Comparison of ENCODE assay signal across 20 cellular contexts in genomic region chr12:113059071-113059595, GRCh38. TPM values are rescaled to one million over a fixed set of nuclear protein-coding genes. Genes with fewer than 3 reads are reported as not detected.
DNase-seq lines count a peak whose midpoint lies in the region; ATAC-seq, FAIRE-seq and TF ChIP-seq lines count a peak whose summit lies in the region.
"Had no signal": no experiment of that assay in that cellular context is flagged by ENCODE, and none has a peak within 500 bp of the region (broad histone marks: within the 10 kb centered on the region; RNA-seq: fewer than 3 reads in every experiment).

No MANE protein-coding gene starts in this region.

- H3K27ac ChIP-seq in HepG2 (ENCODE audit: extremely low read length, insufficient read depth, low read length) (no peak overlapping the region), right lobe of liver (no peak overlapping the region), stomach (no peak overlapping the region)
- H3K27ac ChIP-seq: body of pancreas, epithelial cell of prostate, sigmoid colon, uterus had no signal

- no peaks in the 10 kb centered on the region for H3K9me3 ChIP-seq in HepG2 (ENCODE audit: low read length)
- H3K9me3 ChIP-seq in right lobe of liver, result no peaks in the 10 kb centered on the region
- H3K9me3 ChIP-seq in stomach, result no peaks in the 10 kb centered on the region
- H3K9me3 ChIP-seq: body of pancreas, sigmoid colon, uterus had no signal

- no peaks in the 10 kb centered on the region for H3K36me3 Mint-ChIP-seq in chondrocyte (ENCODE audit: low read depth)

- in situ Hi-C loops in HepG2 (cut with HindIII; ENCODE audit: extremely low pct_ligation_motif_present, low pct_unique_long_range_greater_than_20kb), result no loop called here

- WGBS in HepG2 (ENCODE audit: low lambda C conversion rate), result 41% methylated on average over 7 of the region's 8 CpGs
- 81% methylated on average over 6 of the region's 8 CpGs for WGBS in right lobe of liver (ENCODE audit: insufficient coverage, low coverage, low lambda C conversion rate, missing lambda C conversion rate)
- WGBS in stomach, 5 donors, result 74 to 85% (median 84%) methylated on average over 8 of the region's 8 CpGs

- no peak for ATAC-seq in HepG2
- no peak for ATAC-seq in right lobe of liver
- no peak for ATAC-seq in HG03025 (IDR thresholded peaks at IDR 0.05; ENCODE audit: low FRiP score, unreplicated experiment)
- ATAC-seq: body of pancreas had no signal

- no peak for TF ChIP-seq RAD21 in HepG2 (CRISPR knock-in tag; IDR thresholded peaks at IDR 0.05)

- CTCF ChIA-PET in HepG2 (lab: Yijun Ruan, JAX; ENCODE audit: low intra/inter-chr PET ratio, low total read pairs), result no interaction called here

- H3K4me1 Mint-ChIP-seq in chondrocyte (ENCODE audit: low read depth), result peaks cover 2% of the 10 kb centered on the region

- H3K4me1 ChIP-seq in HepG2 (ENCODE audit: insufficient read depth, low read length), result peaks cover 12% of the 10 kb centered on the region
- H3K4me1 ChIP-seq in right lobe of liver, result peaks cover 0 to 24% (median 4%) of the 10 kb centered on the region in 4 donors
- peaks cover 11 to 16% (median 14%) of the 10 kb centered on the region in 4 donors for H3K4me1 ChIP-seq in stomach

- H3K79me2 ChIP-seq in HepG2 (ENCODE audit: insufficient read depth, low read length), result no peaks in the 10 kb centered on the region

- H3K4me3 Mint-ChIP-seq in chondrocyte (ENCODE audit: unreplicated experiment), result no peak overlapping the region

- TF ChIP-seq POLR2A in HepG2 (IDR thresholded peaks at IDR 0.05; ENCODE audit: insufficient read depth in 1 of 2, low read depth in 2 of 2, low read length in 2 of 2) (no peak), right lobe of liver (IDR thresholded peaks at IDR 0.05) (no peak), stomach (IDR thresholded peaks at IDR 0.05) (no peak)

- peaks cover 2 to 29% of the 10 kb centered on the region in 2 experiments; a peak in 3 of 5 replicates for H3K27me3 ChIP-seq in HepG2 (ENCODE audit: control insufficient read depth in 1 of 2, insufficient read depth in 2 of 2, low read length in 2 of 2)
- H3K27me3 ChIP-seq in right lobe of liver, result no peaks in the 10 kb centered on the region
- peaks cover 12 to 77% (median 41%) of the 10 kb centered on the region in 3 donors for H3K27me3 ChIP-seq in stomach
- H3K27me3 ChIP-seq: uterus had no signal

- no peaks in the 10 kb centered on the region for H3K9me3 Mint-ChIP-seq in chondrocyte (ENCODE audit: low read depth)

- H3K27ac Mint-ChIP-seq in chondrocyte (ENCODE audit: unreplicated experiment), result no peak overlapping the region
- H3K27ac Mint-ChIP-seq: progenitor cell of endocrine pancreas had no signal

- BruUV-seq in HepG2 (replicated peaks; lab: Mats Ljungman, UMichigan), result no TSS peak

- H3K36me3 ChIP-seq in HepG2 (replicated peaks in 1 of 2; ENCODE audit: control insufficient read depth in 1 of 2, insufficient read depth in 2 of 2, low read length in 2 of 2), result no peaks in the 10 kb centered on the region
- no peaks in the 10 kb centered on the region for H3K36me3 ChIP-seq in right lobe of liver
- no peaks in the 10 kb centered on the region for H3K36me3 ChIP-seq in stomach
- H3K36me3 ChIP-seq: sigmoid colon, uterus had no signal

- no peak for TF ChIP-seq CTCF in HepG2 (CRISPR knock-in tag; IDR thresholded peaks at IDR 0.05)
- TF ChIP-seq CTCF in right lobe of liver (IDR thresholded peaks at IDR 0.05), result no peak
- TF ChIP-seq CTCF in chondrocyte (IDR thresholded peaks at IDR 0.05), result no peak
- no peak for TF ChIP-seq CTCF in stomach (IDR thresholded peaks at IDR 0.05)

- H3K27me3 Mint-ChIP-seq in chondrocyte (ENCODE audit: low read depth), result peaks cover 34% of the 10 kb centered on the region

- no peak for DNase-seq in HepG2 (ENCODE audit: low spot score)
- DNase-seq in right lobe of liver, result no peak
- DNase-seq in HTR-8/SVneo (ENCODE audit: insufficient read length, low spot score), result no peak
- DNase-seq in chondrocyte (ENCODE audit: low spot score), result peak; percentile 2
- no peak for DNase-seq in urothelium cell line (ENCODE audit: low spot score)
- DNase-seq in stomach, result no peak
- DNase-seq: body of pancreas, glutamatergic neuron, KBM-7, NCI-H1436 treated with DMSO at 0.1 percent for 48 hours, NCI-H2107, NCI-H446, NCI-H82, OCI-M1, sigmoid colon, uterus had no signal

- no peak overlapping the region for H3K4me2 ChIP-seq in HepG2 (ENCODE audit: low read depth, low read length)

- H3K4me3 ChIP-seq in HepG2 (replicated peaks in 1 of 3; ENCODE audit: insufficient read depth in 1 of 3, low read depth in 2 of 3, low read length in 3 of 3) (no peak overlapping the region), right lobe of liver (no peak overlapping the region), stomach (no peak overlapping the region)
- H3K4me3 ChIP-seq: body of pancreas, sigmoid colon, uterus had no signal

- no peak overlapping the region for H2AFZ ChIP-seq in HepG2 (ENCODE audit: low read length)

- no peaks in the 10 kb centered on the region for H4K20me1 ChIP-seq in HepG2 (ENCODE audit: insufficient read depth, low read length)

- intact Hi-C loops in HepG2 (cut with micrococcal nuclease; ENCODE audit: unreplicated experiment), result no loop called here
- intact Hi-C loops in right lobe of liver (cut with DNase I), result no loop called here
- intact Hi-C loops in stomach (cut with DNase I; ENCODE audit: low total_unique reads), result no loop called here

- FAIRE-seq in HepG2 (lab: Jason Lieb, UNC) (no peak), HTR-8/SVneo (lab: Jason Lieb, UNC) (peak; percentile 62), urothelium cell line (lab: Jason Lieb, UNC) (peak; percentile 67)
- FAIRE-seq: D721Med had no signal

- TF ChIP-seq EP300 in HepG2 (IDR thresholded peaks at IDR 0.05; ENCODE audit: low read depth in 2 of 2, low read length in 2 of 2) (no peak), HepG2 (CRISPR knock-in tag; IDR thresholded peaks at IDR 0.05; ENCODE audit: borderline replicate concordance) (no peak), stomach (IDR thresholded peaks at IDR 0.05) (no peak)

- POLR2A ChIA-PET in HepG2 (lab: Yijun Ruan, JAX), result no interaction called here

- no peak overlapping the region for H3K9ac ChIP-seq in HepG2 (ENCODE audit: insufficient read depth, low read depth, low read length)

TF ChIP-seq in HepG2, 621 proteins besides CTCF, POLR2A, EP300 and RAD21:
- TF ChIP-seq NFYB (CRISPR knock-in tag; IDR thresholded peaks at IDR 0.05) (no peak), ZNF772 (CRISPR knock-in tag; IDR thresholded peaks at IDR 0.05) (no peak), FUBP1 (CRISPR knock-in tag; IDR thresholded peaks at IDR 0.05; ENCODE audit: borderline replicate concordance) (no peak), CREB1 (IDR thresholded peaks at IDR 0.05) (peak; percentile 89), CREB1 (CRISPR knock-in tag; IDR thresholded peaks at IDR 0.05) (no peak), ATF7 (IDR thresholded peaks at IDR 0.05) (0 out of 2 replicates have a peak, but pooled peaks have one; percentile 19), ATF7 (CRISPR knock-in tag; IDR thresholded peaks at IDR 0.05) (no peak), MXI1 (IDR thresholded peaks at IDR 0.05; ENCODE audit: borderline replicate concordance, low read depth, low read length) (no peak)

RNA-seq across cellular contexts. Expression of gene DTX1, which starts 2.6 kb away (rescaled TPM):
- not detected in 2 replicates for total RNA-seq in HepG2 (2016; rRNA removed; fragmentation: Illumina TruSeq; extraction: Trizol)
- not detected in 2 replicates for total RNA-seq in HepG2 (2016; cell fraction: cytosol; rRNA removed; fragmentation: Illumina TruSeq; extraction: Trizol; ENCODE audit: low read depth)
- not detected in 2 replicates for total RNA-seq in HepG2 (2016; cell fraction: insoluble cytoplasmic fraction; rRNA removed; fragmentation: Illumina TruSeq; extraction: Trizol)
- not detected in 2 replicates for total RNA-seq in HepG2 (2016; cell fraction: membrane; rRNA removed; fragmentation: Illumina TruSeq; extraction: Trizol)
- not detected in 2 replicates for total RNA-seq in HepG2 (2016; cell fraction: nucleus; rRNA removed; fragmentation: Illumina TruSeq; extraction: Trizol)
- not detected in 2 replicates for polyA plus RNA-seq in HepG2 (2011; rRNA removed)
- not detected in 2 replicates for polyA plus RNA-seq in HepG2 (2011; cell fraction: cytosol; rRNA removed)
- polyA plus RNA-seq in HepG2 (2011; cell fraction: nucleus; rRNA removed), result not detected in 2 replicates
- polyA plus RNA-seq in HepG2 (2012), result not detected in 2 replicates
- not detected in 2 replicates for polyA plus RNA-seq in HepG2 (2016; cell fraction: cytosol; fragmentation: Illumina TruSeq; extraction: Trizol; ENCODE audit: low read depth)
- polyA plus RNA-seq in HepG2 (2016; cell fraction: insoluble cytoplasmic fraction; fragmentation: Illumina TruSeq; extraction: Trizol; ENCODE audit: low read depth), result not detected in 2 replicates
- polyA plus RNA-seq in HepG2 (2016; cell fraction: membrane; fragmentation: Illumina TruSeq; extraction: Trizol; ENCODE audit: low read depth), result not detected in 2 replicates
- polyA plus RNA-seq in HepG2 (2016; cell fraction: nucleus; fragmentation: Illumina TruSeq; extraction: Trizol; ENCODE audit: insufficient read depth, low read depth), result not detected in 2 replicates
- not detected in 2 replicates for polyA minus RNA-seq in HepG2 (2011; rRNA and poly(A)+ RNA removed; ENCODE audit: low replicate concordance)
- not detected in 2 replicates for polyA minus RNA-seq in HepG2 (2011; cell fraction: cytosol; rRNA and poly(A)+ RNA removed)
- polyA minus RNA-seq in HepG2 (2011; cell fraction: nucleus; rRNA and poly(A)+ RNA removed), result not detected in 2 replicates
- total RNA-seq in right lobe of liver, result 10 to 100 TPM in 5 of 6 experiments, 1 to 10 TPM in 1; 1.4 to 51.2 (median 20.0) TPM
- not detected in 3 replicates for total RNA-seq in chondrocyte
- 1 to 10 TPM in 4 of 5 donors, under 1 TPM in 1; 0.43 to 6.2 (median 2.7) TPM for total RNA-seq in stomach
- 1 to 10 TPM; 1.0 to 1.5 (median 1.1) TPM for polyA plus RNA-seq in stomach
